In genomic region chr6:144216668-144217218, GRCh38 we compare ENCODE assay signal across 8 cellular contexts.
DNase-seq lines count a peak whose midpoint lies in the region; ATAC-seq and TF ChIP-seq lines count a peak whose summit lies in the region.

No MANE protein-coding gene starts in this region.

- peaks cover 2% of the 10 kb centered on the region for H3K4me1 ChIP-seq in iPS-15b (ENCODE audit: control insufficient read depth, insufficient read depth, low read length)

- H3K4me3 ChIP-seq in HL-60 (replicated peaks; ENCODE audit: insufficient read depth, low read length) (peak overlapping the region; percentile 52), iPS-15b (ENCODE audit: low read depth, low read length) (peak overlapping the region; percentile 83)

- peaks cover 2 to 5% of the 10 kb centered on the region in 2 donors for H3K9me3 Mint-ChIP-seq in stimulated activated naive B cell treated with anti-CD40 and anti-IgM and Interleukin-4, amounts not matched to agents 10 μg/mL and 1 μg/mL and 100 μg/mL, for 72 hours

- H3K36me3 ChIP-seq in iPS-15b (ENCODE audit: control insufficient read depth, insufficient read depth, low read length), result no peaks in the 10 kb centered on the region

- peak; percentile 12 for TF ChIP-seq CTCF in GM10248 (IDR thresholded peaks at IDR 0.05; ENCODE audit: control extremely low read depth, extremely low read depth, low read depth, missing control alignments)
- no peak for TF ChIP-seq CTCF in HL-60 (IDR thresholded peaks at IDR 0.05; ENCODE audit: insufficient read depth, low read length)

- H3K27me3 ChIP-seq in HL-60 (ENCODE audit: insufficient read depth, poor library complexity, severe bottlenecking), result no peaks in the 10 kb centered on the region
- no peaks in the 10 kb centered on the region for H3K27me3 ChIP-seq in iPS-15b (ENCODE audit: control insufficient read depth, insufficient read depth, low read length)

- H3K36me3 Mint-ChIP-seq in stimulated activated naive B cell treated with anti-CD40 and anti-IgM and Interleukin-4, amounts not matched to agents 10 μg/mL and 1 μg/mL and 100 μg/mL, for 72 hours, result peaks cover 9% of the 10 kb centered on the region in 2 donors

- peak overlapping the region; percentile 68 for H3K9ac ChIP-seq in iPS-15b (ENCODE audit: low read depth, low read length)

- peak; percentile 80 for DNase-seq in GM10248 (ENCODE audit: extremely low spot score)
- DNase-seq in HL-60 (ENCODE audit: low read depth in 1 of 2, low spot score in 1 of 2), result peak in 1 of 2 experiments; percentile 76
- peak; percentile 51 for DNase-seq in activated naive CD8-positive, alpha-beta T cell treated with anti-CD3 and anti-CD28 coated beads, Interleukin-2, amount 50 U/mL, for 16 hours (ENCODE audit: low read depth, low spot score)
- no peak for DNase-seq in stimulated activated naive B cell treated with anti-CD40 and anti-IgM and Interleukin-4, amounts not matched to agents 10 μg/mL and 1 μg/mL and 100 μg/mL, for 72 hours
- no peak for DNase-seq in pons (ENCODE audit: low spot score)
- no peak for DNase-seq in stimulated activated CD4-positive, alpha-beta T cell treated with anti-CD3 and anti-CD28 coated beads, Interleukin-4, amount 100 ng/mL, for 24 hours

- no peaks in the 10 kb centered on the region for H3K9me3 ChIP-seq in iPS-15b (ENCODE audit: control insufficient read depth, insufficient read depth, low read length)

- peaks cover 28 to 35% of the 10 kb centered on the region in 2 donors for H3K4me1 Mint-ChIP-seq in stimulated activated naive B cell treated with anti-CD40 and anti-IgM and Interleukin-4, amounts not matched to agents 10 μg/mL and 1 μg/mL and 100 μg/mL, for 72 hours

- H3K27ac Mint-ChIP-seq in stimulated activated naive B cell treated with anti-CD40 and anti-IgM and Interleukin-4, amounts not matched to agents 10 μg/mL and 1 μg/mL and 100 μg/mL, for 72 hours, result peak overlapping the region; percentile 100

- peak overlapping the region; percentile 98 for H3K27ac ChIP-seq in HL-60 (replicated peaks)

- H3K27me3 Mint-ChIP-seq in stimulated activated naive B cell treated with anti-CD40 and anti-IgM and Interleukin-4, amounts not matched to agents 10 μg/mL and 1 μg/mL and 100 μg/mL, for 72 hours, result peaks cover 7% of the 10 kb centered on the region in 2 donors

- ATAC-seq in GM21515 (IDR thresholded peaks at IDR 0.05; ENCODE audit: unreplicated experiment), result peak; percentile 39
- ATAC-seq in stimulated activated naive B cell treated with anti-CD40 and anti-IgM and Interleukin-4, amounts not matched to agents 10 μg/mL and 1 μg/mL and 100 μg/mL, for 72 hours (replicated peaks), result peak; percentile 73 to 77

- POLR2A ChIA-PET in GM10248 (lab: Yijun Ruan, JAX), result no interaction called here

- CTCF ChIA-PET in GM10248 (lab: Yijun Ruan, JAX), result interaction anchor here (0.6 to 4.1 kb wide), 13 partner anchors 9 to 641 kb away, joined by 3 to 55 read pairs (median 4); partner anchors contain the start of gene STX11

- H3K4me3 Mint-ChIP-seq in stimulated activated naive B cell treated with anti-CD40 and anti-IgM and Interleukin-4, amounts not matched to agents 10 μg/mL and 1 μg/mL and 100 μg/mL, for 72 hours, result peak overlapping the region; percentile 97 to 99

Comparison
In these comparisons a context has a peak if more than half of its experiments do, and no peak if none do; other contexts are left out.
1. DNase-seq: peak in GM10248 (single experiment) and activated naive CD8-positive, alpha-beta T cell treated with anti-CD3 and anti-CD28 coated beads, Interleukin-2, amount 50 U/mL, for 16 hours (single experiment); none in stimulated activated naive B cell treated with anti-CD40 and anti-IgM and Interleukin-4, amounts not matched to agents 10 μg/mL and 1 μg/mL and 100 μg/mL, for 72 hours (single experiment), pons (single experiment) and stimulated activated CD4-positive, alpha-beta T cell treated with anti-CD3 and anti-CD28 coated beads, Interleukin-4, amount 100 ng/mL, for 24 hours (single experiment).